8 cellular contexts compared by ENCODE assay signal in genomic region chr9:128128836-128129590, GRCh38. TPM values are rescaled to one million over a fixed set of nuclear protein-coding genes. Genes with fewer than 3 reads are reported as not detected.
DNase-seq lines count a peak whose midpoint lies in the region; ATAC-seq and TF ChIP-seq lines count a peak whose summit lies in the region.

No MANE protein-coding gene starts in this region.

- H3K27me3 Mint-ChIP-seq in activated CD8-positive, alpha-beta memory T cell treated with anti-CD3 and anti-CD28 coated beads, Interleukin-2, amount 10 ng/mL, durations not matched to agents 7 days and 5 days = peaks cover 22% of the 10 kb centered on the region

- peak overlapping the region; percentile 96 for H3K27ac Mint-ChIP-seq in activated CD8-positive, alpha-beta memory T cell treated with anti-CD3 and anti-CD28 coated beads, Interleukin-2, amount 10 ng/mL, durations not matched to agents 7 days and 5 days

- H3K27ac ChIP-seq in body of pancreas (peak overlapping the region in 3 of 4 donors; percentile 98 to 100 (median 99)), tibial nerve (peak overlapping the region; percentile 94 to 96 (median 94))

- TF ChIP-seq POLR2A in body of pancreas (IDR thresholded peaks at IDR 0.05) = no peak
- no peak for TF ChIP-seq POLR2A in lower leg skin (IDR thresholded peaks at IDR 0.05)
- no peak for TF ChIP-seq POLR2A in tibial nerve (IDR thresholded peaks at IDR 0.05)

- no peak for ATAC-seq in activated CD8-positive, alpha-beta memory T cell treated with anti-CD3 and anti-CD28 coated beads, Interleukin-2, amount 10 ng/mL, durations not matched to agents 7 days and 5 days
- no peak for ATAC-seq in body of pancreas
- no peak for ATAC-seq in HG02885 (IDR thresholded peaks at IDR 0.05; ENCODE audit: poor library complexity, unreplicated experiment)

- intact Hi-C loops in body of pancreas (cut with DNase I) = loop anchor here (10.0 kb wide), 1 partner anchor 184 kb away; no protein-coding TSS in a partner anchor
- intact Hi-C loops in lower leg skin (cut with DNase I; ENCODE audit: low total_unique reads) = no loop called here

- no peak for TF ChIP-seq CTCF in body of pancreas (IDR thresholded peaks at IDR 0.05)
- no peak for TF ChIP-seq CTCF in lower leg skin (IDR thresholded peaks at IDR 0.05)
- no peak for TF ChIP-seq CTCF in tibial nerve (IDR thresholded peaks at IDR 0.05)

- H3K4me3 ChIP-seq in body of pancreas (peak overlapping the region; percentile 65 to 99), lower leg skin (ENCODE audit: low read depth, poor library complexity, severe bottlenecking) (peak overlapping the region; percentile 96), tibial nerve (peak overlapping the region; percentile 83 to 99 (median 93))

- no peaks in the 10 kb centered on the region for H3K9me3 Mint-ChIP-seq in activated CD8-positive, alpha-beta memory T cell treated with anti-CD3 and anti-CD28 coated beads, Interleukin-2, amount 10 ng/mL, durations not matched to agents 7 days and 5 days (ENCODE audit: low read depth)

- H3K36me3 ChIP-seq in body of pancreas (replicated peaks in 1 of 2; ENCODE audit: insufficient read depth in 1 of 2, low read depth in 2 of 2) = peaks cover 0 to 3% of the 10 kb centered on the region in 2 donors
- H3K36me3 ChIP-seq in tibial nerve = peaks cover 0 to 13% (median 0%) of the 10 kb centered on the region in 3 donors

- no peaks in the 10 kb centered on the region for H3K36me3 Mint-ChIP-seq in activated CD8-positive, alpha-beta memory T cell treated with anti-CD3 and anti-CD28 coated beads, Interleukin-2, amount 10 ng/mL, durations not matched to agents 7 days and 5 days

- CTCF ChIA-PET in activated CD8-positive, alpha-beta memory T cell treated with anti-CD3 and anti-CD28 coated beads, Interleukin-2, amount 10 ng/mL, durations not matched to agents 7 days and 5 days (lab: Charles Lee) = interaction anchor here (0.7 to 1.9 kb wide), 10 partner anchors 9 to 259 kb away, joined by 3 to 17 read pairs (median 4); partner anchors contain the start of gene SLC25A25

- peak overlapping the region; percentile 95 for H3K4me3 Mint-ChIP-seq in activated CD8-positive, alpha-beta memory T cell treated with anti-CD3 and anti-CD28 coated beads, Interleukin-2, amount 10 ng/mL, durations not matched to agents 7 days and 5 days

- H3K4me1 ChIP-seq in body of pancreas (peaks cover 32% of the 10 kb centered on the region), tibial nerve (peaks cover 0 to 40% (median 25%) of the 10 kb centered on the region in 4 donors)

- no peaks in the 10 kb centered on the region for H3K27me3 ChIP-seq in body of pancreas
- no peaks in the 10 kb centered on the region for H3K27me3 ChIP-seq in tibial nerve

- H3K4me1 Mint-ChIP-seq in activated CD8-positive, alpha-beta memory T cell treated with anti-CD3 and anti-CD28 coated beads, Interleukin-2, amount 10 ng/mL, durations not matched to agents 7 days and 5 days = peaks cover 28% of the 10 kb centered on the region

- TF ChIP-seq EP300 in tibial nerve (IDR thresholded peaks at IDR 0.05) = no peak

- WGBS in body of pancreas, 2 donors = 52 to 73% methylated on average over 19 to 26 of the region's 29 CpGs
- WGBS in lower leg skin, 2 donors = 55 to 57% methylated on average over 23 to 28 of the region's 29 CpGs
- WGBS in tibial nerve, 2 donors = 55 to 56% methylated on average over 27 of the region's 29 CpGs

- H3K9me3 ChIP-seq in body of pancreas = no peaks in the 10 kb centered on the region
- peaks cover 0 to 6% (median 0%) of the 10 kb centered on the region in 4 donors for H3K9me3 ChIP-seq in tibial nerve

- no peak for DNase-seq in activated CD8-positive, alpha-beta memory T cell treated with anti-CD3 and anti-CD28 coated beads, Interleukin-2, amount 10 ng/mL, durations not matched to agents 7 days and 5 days
- DNase-seq in activated CD8-positive, alpha-beta memory T cell treated with anti-CD3 and anti-CD28 coated beads, Interleukin-2, amount 50 U/mL, for 4 hours = no peak
- no peak for DNase-seq in body of pancreas
- no peak for DNase-seq in lower leg skin (ENCODE audit: low spot score in 2 of 2)
- no peak for DNase-seq in tibial nerve (ENCODE audit: low spot score in 2 of 2)
- DNase-seq in NCI-H345 treated with DMSO at 0.1 percent for 48 hours (lab: John Stamatoyannopoulos, UW; ENCODE audit: unreplicated experiment) = no peak
- no peak for DNase-seq in NK-92 treated with Interleukin-12 subunit alpha and Interleukin-12 subunit beta, amount 100 ng/mL, for 24 hours (lab: John Stamatoyannopoulos, UW)

RNA-seq across cellular contexts. Expression of gene PTGES2, which starts 1.5 kb away (rescaled TPM):
- total RNA-seq in activated CD8-positive, alpha-beta memory T cell treated with anti-CD3 and anti-CD28 coated beads, Interleukin-2, amount 10 ng/mL, durations not matched to agents 7 days and 5 days = 10 to 100 TPM; 51.0 to 56.4 TPM
- total RNA-seq in body of pancreas (100 to 1,000 TPM in 1 of 2 donors, 10 to 100 TPM in 1; 55.8 to 145 TPM), lower leg skin (10 to 100 TPM; 32.6 to 66.5 (median 56.3) TPM), tibial nerve (100 to 1,000 TPM in 1 of 4 donors, 10 to 100 TPM in 3; 68.9 to 180 (median 74.7) TPM)

RNA-seq across cellular contexts. Expression of gene LCN2, which starts 20.2 kb away (rescaled TPM):
- not detected for total RNA-seq in activated CD8-positive, alpha-beta memory T cell treated with anti-CD3 and anti-CD28 coated beads, Interleukin-2, amount 10 ng/mL, durations not matched to agents 7 days and 5 days
- total RNA-seq in body of pancreas (10 to 100 TPM in 1 of 2 donors, 1 to 10 TPM in 1; 4.9 to 24.6 TPM), lower leg skin (10 to 100 TPM in 2 of 4 donors, 1 to 10 TPM in 2; 3.7 to 33.8 (median 19.1) TPM), tibial nerve (not detected)

RNA-seq across cellular contexts. Expression of gene BBLN, which starts 31.1 kb away (rescaled TPM):
- 10 to 100 TPM; 85.1 to 85.3 TPM for total RNA-seq in activated CD8-positive, alpha-beta memory T cell treated with anti-CD3 and anti-CD28 coated beads, Interleukin-2, amount 10 ng/mL, durations not matched to agents 7 days and 5 days
- total RNA-seq in body of pancreas (100 to 1,000 TPM; 113 to 129 TPM), lower leg skin (100 to 1,000 TPM; 288 to 606 (median 392) TPM), tibial nerve (100 to 1,000 TPM; 202 to 310 (median 243) TPM)
